Comparison of ENCODE assay signal across 25 cellular contexts in genomic region chr13:106468948-106469590, GRCh38.
"Had no signal": no experiment of that assay in that cellular context is flagged by ENCODE, and none has a peak within 500 bp of the region (broad histone marks: within the 10 kb centered on the region; RNA-seq: fewer than 3 reads in every experiment).

No MANE protein-coding gene starts in this region.

- H3K4me3 Mint-ChIP-seq: activated B cell treated with CpG ODN at 0.5 μM for 24 hours; activated CD4-positive, alpha-beta T cell treated with anti-CD3 and anti-CD28 coated beads, Interleukin-2, amount 10 ng/mL, durations not matched to agents 24 days and 14 days; activated CD8-positive, alpha-beta memory T cell treated with anti-CD3 and anti-CD28 coated beads, Interleukin-2, amount 10 ng/mL, durations not matched to agents 7 days and 5 days; activated naive CD8-positive, alpha-beta T cell treated with anti-CD3 and anti-CD28 coated beads, Interleukin-2, amount 50 U/mL, for 24 hours; activated T-cell treated with anti-CD3 and anti-CD28 coated beads, Interleukin-2, amount 50 U/mL, for 24 hours; T-helper 17 cell had no signal

- H3K36me3 ChIP-seq: ascending aorta had no signal

- H3K27me3 Mint-ChIP-seq: activated B cell treated with CpG ODN at 0.5 μM for 24 hours had no signal

- H3K4me1 Mint-ChIP-seq: activated CD4-positive, alpha-beta T cell treated with anti-CD3 and anti-CD28 coated beads, Interleukin-2, amount 10 ng/mL, durations not matched to agents 24 days and 14 days; activated CD8-positive, alpha-beta memory T cell treated with anti-CD3 and anti-CD28 coated beads, Interleukin-2, amount 10 ng/mL, durations not matched to agents 7 days and 5 days; activated naive CD8-positive, alpha-beta T cell treated with anti-CD3 and anti-CD28 coated beads, Interleukin-2, amount 50 U/mL, for 24 hours had no signal

- FAIRE-seq: bronchial epithelial cell, RCC 7860 had no signal

- DNase-seq: activated B cell treated with CpG ODN at 0.5 μM for 24 hours; activated CD4-positive, alpha-beta T cell treated with anti-CD3 and anti-CD28 coated beads for 1 hour; activated CD4-positive, alpha-beta T cell treated with anti-CD3 and anti-CD28 coated beads, Interleukin-2, amount 10 ng/mL, durations not matched to agents 24 days and 14 days; activated CD4-positive, alpha-beta T cell treated with anti-CD3 and anti-CD28 coated beads, Interleukin-2, amount 50 U/mL, for 48 hours; activated CD8-positive, alpha-beta memory T cell treated with anti-CD3 and anti-CD28 coated beads, Interleukin-2, amount 10 ng/mL, durations not matched to agents 7 days and 5 days; activated effector memory CD4-positive, alpha-beta T cell treated with anti-CD3 and anti-CD28 coated beads, Interleukin-2, amount 50 U/mL, for 16 hours; activated naive CD4-positive, alpha-beta T cell treated with Interleukin-2 at 50 U/mL for 16 hours; activated naive CD8-positive, alpha-beta T cell treated with anti-CD3 and anti-CD28 coated beads, Interleukin-2, amount 50 U/mL, for 24 hours; activated T-cell treated with anti-CD3 and anti-CD28 coated beads, Interleukin-2, amount 50 U/mL, for 24 hours; amniotic stem cell; KG1; NCI-H1048; NCI-H146; NCI-H187 treated with DMSO at 0.1 percent for 48 hours; NCI-H2081 treated with DMSO at 0.1 percent for 48 hours; NCI-H524; PC-3; SHP77 treated with DMSO at 0.1 percent for 48 hours; T-helper 17 cell; T-helper 9 cell had no signal

- H3K4me3 ChIP-seq: body of pancreas had no signal

- H3K27ac ChIP-seq: body of pancreas had no signal

- H3K27me3 ChIP-seq: ascending aorta, body of pancreas had no signal

- ATAC-seq: activated CD8-positive, alpha-beta memory T cell treated with anti-CD3 and anti-CD28 coated beads, Interleukin-2, amount 10 ng/mL, durations not matched to agents 7 days and 5 days; activated naive CD4-positive, alpha-beta T cell treated with anti-CD3 and anti-CD28 coated beads, Interleukin-2, amount 50 U/mL, for 72 hours; activated naive CD8-positive, alpha-beta T cell treated with anti-CD3 and anti-CD28 coated beads, Interleukin-2, amount 50 U/mL, for 24 hours; PC-3; T-helper 17 cell had no signal

- H3K27ac Mint-ChIP-seq: activated B cell treated with CpG ODN at 0.5 μM for 24 hours; activated CD4-positive, alpha-beta T cell treated with anti-CD3 and anti-CD28 coated beads, Interleukin-2, amount 10 ng/mL, durations not matched to agents 24 days and 14 days; activated CD8-positive, alpha-beta memory T cell treated with anti-CD3 and anti-CD28 coated beads, Interleukin-2, amount 10 ng/mL, durations not matched to agents 7 days and 5 days; activated naive CD4-positive, alpha-beta T cell treated with anti-CD3 and anti-CD28 coated beads, Interleukin-2, amount 50 U/mL, for 72 hours; activated naive CD8-positive, alpha-beta T cell treated with anti-CD3 and anti-CD28 coated beads, Interleukin-2, amount 50 U/mL, for 24 hours; activated T-cell treated with anti-CD3 and anti-CD28 coated beads, Interleukin-2, amount 50 U/mL, for 24 hours; T-helper 17 cell had no signal

- H3K9me3 Mint-ChIP-seq: activated B cell treated with CpG ODN at 0.5 μM for 24 hours; activated CD4-positive, alpha-beta T cell treated with anti-CD3 and anti-CD28 coated beads, Interleukin-2, amount 10 ng/mL, durations not matched to agents 24 days and 14 days; activated naive CD4-positive, alpha-beta T cell treated with anti-CD3 and anti-CD28 coated beads, Interleukin-2, amount 50 U/mL, for 72 hours; activated naive CD8-positive, alpha-beta T cell treated with anti-CD3 and anti-CD28 coated beads, Interleukin-2, amount 50 U/mL, for 24 hours; activated T-cell treated with anti-CD3 and anti-CD28 coated beads, Interleukin-2, amount 50 U/mL, for 24 hours had no signal

- H3K9me3 ChIP-seq: ascending aorta, body of pancreas had no signal

- H3K36me3 Mint-ChIP-seq: activated CD8-positive, alpha-beta memory T cell treated with anti-CD3 and anti-CD28 coated beads, Interleukin-2, amount 10 ng/mL, durations not matched to agents 7 days and 5 days; activated naive CD4-positive, alpha-beta T cell treated with anti-CD3 and anti-CD28 coated beads, Interleukin-2, amount 50 U/mL, for 72 hours had no signal
